1 cellular context compared by ENCODE assay signal in genomic region chr3:185943363-185944106, GRCh38.
A peak's percentile ranks its signal among the peaks of the same experiment; 100 is the strongest.
TF ChIP-seq lines count a peak whose summit lies in the region.

No MANE protein-coding gene starts in this region.

TF ChIP-seq in HepG2, 621 proteins besides CTCF, POLR2A, EP300 and RAD21 (continued from another document and continues in another):
- TF ChIP-seq HMGXB3 (CRISPR knock-in tag; IDR thresholded peaks at IDR 0.05; ENCODE audit: borderline replicate concordance), result no peak
- no peak for TF ChIP-seq TOE1 (CRISPR knock-in tag; IDR thresholded peaks at IDR 0.05)
- peak; percentile 37 for TF ChIP-seq ZNF781 (CRISPR knock-in tag; IDR thresholded peaks at IDR 0.05; ENCODE audit: borderline replicate concordance, not compliant biosample characterization)
- no peak for TF ChIP-seq ZFP41 (CRISPR knock-in tag; IDR thresholded peaks at IDR 0.05; ENCODE audit: borderline replicate concordance)
- no peak for TF ChIP-seq PAF1 (CRISPR knock-in tag; IDR thresholded peaks at IDR 0.05)
- no peak for TF ChIP-seq RFX5 (IDR thresholded peaks at IDR 0.05; ENCODE audit: low read depth, low read length)
- TF ChIP-seq LBX2 (CRISPR knock-in tag; IDR thresholded peaks at IDR 0.05; ENCODE audit: borderline replicate concordance), result no peak
- no peak for TF ChIP-seq JARID2 (CRISPR knock-in tag; IDR thresholded peaks at IDR 0.05; ENCODE audit: insufficient replicate concordance)
- no peak for TF ChIP-seq ARID3A (IDR thresholded peaks at IDR 0.05; ENCODE audit: low read depth, low read length)
- no peak for TF ChIP-seq POLR2AphosphoS5 (IDR thresholded peaks at IDR 0.05; ENCODE audit: low read depth, low read length)
- peak; percentile 43; the same call in 1 of the 2 replicates for TF ChIP-seq GABPB1 (CRISPR knock-in tag; IDR thresholded peaks at IDR 0.05)
- TF ChIP-seq CEBPZ (IDR thresholded peaks at IDR 0.05; ENCODE audit: low read length), result no peak
- no peak for TF ChIP-seq SMARCE1 (IDR thresholded peaks at IDR 0.05; ENCODE audit: borderline replicate concordance)
- TF ChIP-seq ZNF24 (IDR thresholded peaks at IDR 0.05), result no peak
- TF ChIP-seq DPF2 (CRISPR knock-in tag; IDR thresholded peaks at IDR 0.05; ENCODE audit: borderline replicate concordance, low read depth), result 0 out of 2 replicates have a peak, but pooled peaks have one; percentile 15
- TF ChIP-seq ELF1 (CRISPR knock-in tag; IDR thresholded peaks at IDR 0.05), result peak; percentile 39; the same call in 1 of the 2 replicates
- no peak for TF ChIP-seq SAFB2 (CRISPR knock-in tag; IDR thresholded peaks at IDR 0.05; ENCODE audit: borderline replicate concordance, low read depth)
- no peak for TF ChIP-seq HES4 (CRISPR knock-in tag; IDR thresholded peaks at IDR 0.05; ENCODE audit: borderline replicate concordance)
- no peak for TF ChIP-seq SMARCC2 (IDR thresholded peaks at IDR 0.05)
- TF ChIP-seq TEAD3 (CRISPR knock-in tag; optimal IDR thresholded peaks at IDR 0.05; ENCODE audit: borderline replicate concordance), result peak; percentile 42
- TF ChIP-seq ZZZ3 (CRISPR knock-in tag; IDR thresholded peaks at IDR 0.05; ENCODE audit: borderline replicate concordance), result no peak
- no peak for TF ChIP-seq ZNF749 (CRISPR knock-in tag; IDR thresholded peaks at IDR 0.05; ENCODE audit: borderline replicate concordance)
- TF ChIP-seq KDM1A (CRISPR knock-in tag; IDR thresholded peaks at IDR 0.05), result no peak
- TF ChIP-seq DZIP1 (CRISPR knock-in tag; IDR thresholded peaks at IDR 0.05), result no peak
- TF ChIP-seq ZNF639 (CRISPR knock-in tag; conservative IDR thresholded peaks at IDR 0.05), result no peak
- no peak for TF ChIP-seq ZNF260 (CRISPR knock-in tag; IDR thresholded peaks at IDR 0.05; ENCODE audit: borderline replicate concordance, low read depth)
- TF ChIP-seq ZNF709 (CRISPR knock-in tag; IDR thresholded peaks at IDR 0.05), result no peak
- no peak for TF ChIP-seq HOXA9 (CRISPR knock-in tag; IDR thresholded peaks at IDR 0.05; ENCODE audit: borderline replicate concordance)
- TF ChIP-seq CBX2 (IDR thresholded peaks at IDR 0.05; ENCODE audit: low read depth, low read length), result no peak
- TF ChIP-seq CBX2 (CRISPR knock-in tag; IDR thresholded peaks at IDR 0.05; ENCODE audit: low read depth), result no peak
- TF ChIP-seq ZNF646 (CRISPR knock-in tag; IDR thresholded peaks at IDR 0.05), result no peak
- no peak for TF ChIP-seq ZNF263 (CRISPR knock-in tag; IDR thresholded peaks at IDR 0.05)
- TF ChIP-seq MXD1 (CRISPR knock-in tag; IDR thresholded peaks at IDR 0.05), result no peak
- no peak for TF ChIP-seq KDM2A (CRISPR knock-in tag; IDR thresholded peaks at IDR 0.05; ENCODE audit: borderline replicate concordance, low read depth)
- peak; percentile 35; the same call in 1 of the 2 replicates for TF ChIP-seq MIER3 (CRISPR knock-in tag; IDR thresholded peaks at IDR 0.05; ENCODE audit: borderline replicate concordance)
- no peak for TF ChIP-seq ZNF282 (IDR thresholded peaks at IDR 0.05; ENCODE audit: partially characterized antibody)
- peak; percentile 60 for TF ChIP-seq ELF3 (CRISPR knock-in tag; IDR thresholded peaks at IDR 0.05)
